In genomic region chr2:55693181-55694125, GRCh38 we compare ENCODE assay signal across 8 cellular contexts. TPM values are rescaled to one million over a fixed set of nuclear protein-coding genes. Genes with fewer than 3 reads are reported as not detected.
DNase-seq lines count a peak whose midpoint lies in the region; ATAC-seq and TF ChIP-seq lines count a peak whose summit lies in the region.

Gene PNPT1 (minus strand): TSS chr2:55693844. CDS start chr2:55693823, 21 bp downstream.

- no peaks in the 10 kb centered on the region for H3K9me3 ChIP-seq in ascending aorta
- H3K9me3 ChIP-seq in right cardiac atrium (ENCODE audit: control insufficient read depth, low read length): no peaks in the 10 kb centered on the region
- no peaks in the 10 kb centered on the region for H3K9me3 ChIP-seq in vagina

- TF ChIP-seq CTCF in ascending aorta (IDR thresholded peaks at IDR 0.05) (no peak), vagina (IDR thresholded peaks at IDR 0.05) (no peak)

- DNase-seq in NCI-H187 (lab: John Stamatoyannopoulos, UW) (peak; percentile 93 to 96), T-helper 2 cell (peak; percentile 76 to 96 (median 84)), ascending aorta (ENCODE audit: low spot score in 2 of 2) (peak; percentile 65 to 95), right cardiac atrium (peak; percentile 95 to 98 (median 97)), putamen (ENCODE audit: low spot score) (peak; percentile 94), vagina (ENCODE audit: extremely low spot score in 2 of 2) (peak in 1 of 2 donors; percentile 94)

- intact Hi-C loops in ascending aorta (cut with DNase I): loop anchor here (1.0 kb wide), 1 partner anchor 75 kb away; no protein-coding TSS in a partner anchor
- intact Hi-C loops in right cardiac atrium (cut with DNase I): no loop called here
- intact Hi-C loops in vagina (cut with DNase I): no loop called here

- no peak for TF ChIP-seq POLR2A in vagina (IDR thresholded peaks at IDR 0.05)

- H3K4me1 ChIP-seq in ascending aorta (no peaks in the 10 kb centered on the region), right cardiac atrium (ENCODE audit: control insufficient read depth, insufficient read depth, low read length) (no peaks in the 10 kb centered on the region), vagina (peaks cover 16% of the 10 kb centered on the region)

- H3K36me3 ChIP-seq in ascending aorta (no peaks in the 10 kb centered on the region), vagina (no peaks in the 10 kb centered on the region)

- H3K4me3 ChIP-seq in ascending aorta: peak within 1 kb of the TSS; percentile 67 to 91
- peak within 1 kb of the TSS; percentile 91 for H3K4me3 ChIP-seq in right cardiac atrium (ENCODE audit: low read length)
- peak within 1 kb of the TSS; percentile 71 to 88 for H3K4me3 ChIP-seq in vagina

- ATAC-seq in GM18498 (IDR thresholded peaks at IDR 0.05; ENCODE audit: unreplicated experiment): peak; percentile 100
- ATAC-seq in HG02938 (IDR thresholded peaks at IDR 0.05; ENCODE audit: unreplicated experiment): peak; percentile 100
- ATAC-seq in right cardiac atrium: peak; percentile 100

- WGBS in right cardiac atrium: under 1% methylated on average over 56 of the region's 56 CpGs

- H3K27me3 ChIP-seq in ascending aorta (no peaks in the 10 kb centered on the region), right cardiac atrium (ENCODE audit: control insufficient read depth, insufficient read depth) (no peaks in the 10 kb centered on the region), vagina (no peaks in the 10 kb centered on the region)

- H3K27ac ChIP-seq in ascending aorta (peak within 1 kb of the TSS; percentile 24 to 45), right cardiac atrium (ENCODE audit: low read length) (peak within 1 kb of the TSS; percentile 65), vagina (peak within 1 kb of the TSS; percentile 27)

RNA-seq across cellular contexts. Expression of gene PNPT1, which starts in this region (rescaled TPM):
- total RNA-seq in ascending aorta (4.2 TPM), right cardiac atrium (10 to 100 TPM; 17.7 to 23.5 (median 21.8) TPM), vagina (40.5 TPM)
- 11.7 TPM for polyA plus RNA-seq in right cardiac atrium
